ENCODE assay signal across 1 cellular context in genomic region chr11:45805305-45806071, GRCh38.
TF ChIP-seq lines count a peak whose summit lies in the region.

No MANE protein-coding gene starts in this region.

TF ChIP-seq in K562, 482 proteins besides CTCF, POLR2A, EP300 and RAD21 (continued from another document and continues in another):
- TF ChIP-seq NKRF (IDR thresholded peaks at IDR 0.05; ENCODE audit: borderline replicate concordance) (peak; percentile 74), NRF1 (conservative IDR thresholded peaks at IDR 0.05 in 1 of 2, IDR thresholded peaks at IDR 0.05 in 1 of 2) (no peak), ZBTB9 (CRISPR knock-in tag; IDR thresholded peaks at IDR 0.05) (no peak), KDM5B (IDR thresholded peaks at IDR 0.05; ENCODE audit: insufficient replicate concordance, low read depth, low read length) (peak; percentile 40), SMAD4 (CRISPR knock-in tag; conservative IDR thresholded peaks at IDR 0.05) (no peak), ELF1 (tag; IDR thresholded peaks at IDR 0.05) (no peak), AFF4 (CRISPR knock-in tag; IDR thresholded peaks at IDR 0.05) (no peak), MGA (IDR thresholded peaks at IDR 0.05) (peak; percentile 64), MAFG (tag; conservative IDR thresholded peaks at IDR 0.05) (no peak), NFRKB (IDR thresholded peaks at IDR 0.05; ENCODE audit: low read depth) (no peak), CEBPG (CRISPR knock-in tag; IDR thresholded peaks at IDR 0.05) (no peak), CEBPG (tag; conservative IDR thresholded peaks at IDR 0.05 in 1 of 2, IDR thresholded peaks at IDR 0.05 in 1 of 2) (no peak), SMAD3 (CRISPR knock-in tag; conservative IDR thresholded peaks at IDR 0.05) (no peak), BACH1 (tag; IDR thresholded peaks at IDR 0.05) (no peak), ARID2 (IDR thresholded peaks at IDR 0.05) (peak; percentile 16; the same call in 1 of the 2 replicates), HDGF (IDR thresholded peaks at IDR 0.05) (peak; percentile 83; the same call in 1 of the 2 replicates), TRIM28 (IDR thresholded peaks at IDR 0.05) (no peak), L3MBTL2 (IDR thresholded peaks at IDR 0.05) (peak; percentile 64), ELF4 (CRISPR knock-in tag; IDR thresholded peaks at IDR 0.05) (no peak), NR4A1 (CRISPR knock-in tag; IDR thresholded peaks at IDR 0.05) (no peak), NR4A1 (tag; IDR thresholded peaks at IDR 0.05) (no peak), ZNF24 (IDR thresholded peaks at IDR 0.05) (no peak), ADNP (tag; IDR thresholded peaks at IDR 0.05) (no peak), ZNF347 (CRISPR knock-in tag; IDR thresholded peaks at IDR 0.05; ENCODE audit: low read depth) (no peak), EP400 (IDR thresholded peaks at IDR 0.05) (peak; percentile 75), CEBPZ (IDR thresholded peaks at IDR 0.05; ENCODE audit: borderline replicate concordance, low read depth, low read length) (no peak), ZFPM2 (CRISPR knock-in tag; IDR thresholded peaks at IDR 0.05) (no peak), TSC22D4 (tag; IDR thresholded peaks at IDR 0.05) (no peak), MBD1 (CRISPR knock-in tag; IDR thresholded peaks at IDR 0.05) (no peak), NR2C2 (CRISPR knock-in tag; IDR thresholded peaks at IDR 0.05) (no peak), NR2C2 (tag; IDR thresholded peaks at IDR 0.05) (no peak), ZFP30 (CRISPR knock-in tag; IDR thresholded peaks at IDR 0.05; ENCODE audit: borderline replicate concordance) (no peak), ZBTB7A (IDR thresholded peaks at IDR 0.05; ENCODE audit: borderline replicate concordance, control insufficient read depth, low read depth, low read length) (no peak)
- TF ChIP-seq, protein P1, sequence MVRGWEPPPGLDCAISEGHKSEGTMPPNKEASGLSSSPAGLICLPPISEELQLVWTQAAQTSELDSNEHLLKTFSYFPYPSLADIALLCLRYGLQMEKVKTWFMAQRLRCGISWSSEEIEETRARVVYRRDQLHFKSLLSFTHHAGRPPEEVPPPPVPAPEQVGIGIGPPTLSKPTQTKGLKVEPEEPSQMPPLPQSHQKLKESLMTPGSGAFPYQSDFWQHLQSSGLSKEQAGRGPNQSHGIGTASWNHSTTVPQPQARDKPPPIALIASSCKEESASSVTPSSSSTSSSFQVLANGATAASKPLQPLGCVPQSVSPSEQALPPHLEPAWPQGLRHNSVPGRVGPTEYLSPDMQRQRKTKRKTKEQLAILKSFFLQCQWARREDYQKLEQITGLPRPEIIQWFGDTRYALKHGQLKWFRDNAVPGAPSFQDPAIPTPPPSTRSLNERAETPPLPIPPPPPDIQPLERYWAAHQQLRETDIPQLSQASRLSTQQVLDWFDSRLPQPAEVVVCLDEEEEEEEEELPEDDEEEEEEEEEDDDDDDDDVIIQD (CRISPR knock-in tag; IDR thresholded peaks at IDR 0.05), result no peak
